In the genomic region with DNA sequence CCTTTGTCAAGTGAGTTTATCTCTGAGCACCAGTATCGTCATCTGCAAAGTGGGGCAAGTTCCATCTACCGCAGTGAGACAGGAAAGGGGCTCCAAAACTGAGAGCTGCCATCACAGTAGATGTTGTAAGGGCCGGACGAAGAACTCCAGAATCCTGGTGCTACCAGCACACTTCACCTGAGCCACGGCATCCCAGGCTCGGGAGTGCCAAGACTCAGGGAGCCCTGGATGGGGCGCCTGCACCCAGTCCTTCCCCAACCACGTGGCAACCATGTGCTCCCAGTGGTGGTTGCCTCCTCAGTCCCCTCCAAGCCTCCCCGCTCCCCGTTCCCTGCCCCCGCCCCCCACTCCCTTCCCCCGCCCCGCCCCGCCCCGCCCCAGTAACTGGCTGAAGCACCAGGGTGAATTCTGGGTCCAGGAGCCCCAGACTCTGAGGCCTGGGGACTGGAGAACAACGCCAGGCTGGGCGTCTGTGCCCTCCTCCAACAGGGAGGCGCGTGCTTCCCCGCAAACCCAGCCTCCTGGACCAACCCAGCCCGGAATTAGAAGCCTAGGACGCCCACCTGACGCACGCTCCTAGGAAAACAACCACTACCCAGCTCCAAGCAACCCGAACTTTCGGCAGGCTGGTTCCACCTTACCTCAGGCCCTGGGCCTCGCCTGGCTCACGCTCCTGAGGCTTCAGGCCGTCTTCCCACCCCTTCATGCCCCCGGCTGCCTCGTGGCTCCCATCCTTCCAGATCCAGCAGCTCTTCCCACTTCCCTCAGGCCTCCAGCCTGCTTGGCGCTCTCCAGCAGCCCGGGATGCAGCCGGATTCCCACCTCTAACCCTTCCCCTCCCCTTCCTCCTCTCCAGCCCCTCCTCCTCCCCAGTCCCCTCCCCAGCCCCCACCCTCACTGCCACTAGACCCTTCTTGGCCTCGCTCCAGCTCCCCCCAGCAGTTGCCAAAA, we compare ENCODE assay signal across 23 cellular contexts.
"Had no signal": no experiment of that assay in that cellular context is flagged by ENCODE, and none has a peak within 500 bp of the region (broad histone marks: within the 10 kb centered on the region; RNA-seq: fewer than 3 reads in every experiment).

No MANE protein-coding gene starts in this region.

- FAIRE-seq: astrocyte, endothelial cell of umbilical vein had no signal

- H3K4me3 ChIP-seq: adrenal gland, breast epithelium, coronary artery, esophagus squamous epithelium, heart right ventricle, left lung, mucosa of descending colon, sigmoid colon, thoracic aorta had no signal

- H3K4me1 Mint-ChIP-seq: naive B cell had no signal

- H3K36me3 ChIP-seq: adrenal gland, breast epithelium, left lung, neutrophil, sigmoid colon, thoracic aorta had no signal

- H3K4me1 ChIP-seq: adrenal gland, breast epithelium, left lung, parathyroid adenoma had no signal

- ATAC-seq: activated naive CD4-positive, alpha-beta T cell treated with anti-CD3 and anti-CD28 coated beads, Interleukin-2, amount 50 U/mL, for 72 hours; heart right ventricle; left lung; mucosa of descending colon; stimulated activated memory B cell treated with anti-CD40 and anti-IgM and Interleukin-4, amounts not matched to agents 10 μg/mL and 1 μg/mL and 100 μg/mL, for 72 hours had no signal

- DNase-seq: activated CD4-positive, alpha-beta T cell treated with anti-CD3 and anti-CD28 coated beads, Interleukin-2, amount 50 U/mL, for 4 hours; activated gamma-delta T cell treated with Interleukin-2 at 50 U/mL for 16 hours; adrenal gland; esophagus squamous epithelium; heart right ventricle; islet precursor cell; left lung; mammary epithelial cell; mucosa of descending colon; naive B cell; sigmoid colon; stimulated activated CD4-positive, alpha-beta T cell treated with anti-CD3 and anti-CD28 coated beads, Interleukin-4, amount 100 ng/mL, for 4 hours; SW 1271; WERI-Rb-1 had no signal

- H3K4me3 Mint-ChIP-seq: naive B cell; stimulated activated memory B cell treated with anti-CD40 and anti-IgM and Interleukin-4, amounts not matched to agents 10 μg/mL and 1 μg/mL and 100 μg/mL, for 72 hours had no signal

- H2AFZ ChIP-seq: parathyroid adenoma had no signal

- H3K27me3 Mint-ChIP-seq: naive B cell had no signal

- H3K9ac ChIP-seq: parathyroid adenoma had no signal

- H3K79me2 ChIP-seq: parathyroid adenoma had no signal

- H3K27ac Mint-ChIP-seq: stimulated activated memory B cell treated with anti-CD40 and anti-IgM and Interleukin-4, amounts not matched to agents 10 μg/mL and 1 μg/mL and 100 μg/mL, for 72 hours had no signal

- H3K27me3 ChIP-seq: adrenal gland, breast epithelium, esophagus squamous epithelium, heart right ventricle, left lung, neutrophil, sigmoid colon had no signal

- H3K9me3 ChIP-seq: adrenal gland, breast epithelium, esophagus squamous epithelium, heart right ventricle, left lung, mucosa of descending colon, neutrophil, sigmoid colon, thoracic aorta had no signal

- H3K36me3 Mint-ChIP-seq: activated naive CD4-positive, alpha-beta T cell treated with anti-CD3 and anti-CD28 coated beads, Interleukin-2, amount 50 U/mL, for 72 hours; naive B cell; stimulated activated memory B cell treated with anti-CD40 and anti-IgM and Interleukin-4, amounts not matched to agents 10 μg/mL and 1 μg/mL and 100 μg/mL, for 72 hours had no signal

- H3K9me3 Mint-ChIP-seq: activated naive CD4-positive, alpha-beta T cell treated with anti-CD3 and anti-CD28 coated beads, Interleukin-2, amount 50 U/mL, for 72 hours; stimulated activated memory B cell treated with anti-CD40 and anti-IgM and Interleukin-4, amounts not matched to agents 10 μg/mL and 1 μg/mL and 100 μg/mL, for 72 hours had no signal

- H3K27ac ChIP-seq: adrenal gland, breast epithelium, coronary artery, esophagus squamous epithelium, heart right ventricle, left lung, neutrophil, parathyroid adenoma, sigmoid colon, thoracic aorta, WERI-Rb-1 had no signal
